ENCODE assay signal across 14 cellular contexts in genomic region chr17:76371656-76372628, GRCh38. TPM values are rescaled to one million over a fixed set of nuclear protein-coding genes. Genes with fewer than 3 reads are reported as not detected.
DNase-seq lines count a peak whose midpoint lies in the region; ATAC-seq, FAIRE-seq and TF ChIP-seq lines count a peak whose summit lies in the region.
"Had no signal": no experiment of that assay in that cellular context is flagged by ENCODE, and none has a peak within 500 bp of the region (broad histone marks: within the 10 kb centered on the region; RNA-seq: fewer than 3 reads in every experiment).

No MANE protein-coding gene starts in this region.

- H3K9ac ChIP-seq in GM12878 (ENCODE audit: control insufficient read depth, insufficient read depth, low read length): no peak overlapping the region
- H3K9ac ChIP-seq: parathyroid adenoma had no signal

- H3K4me3 ChIP-seq in AG04450 (ENCODE audit: low read depth, low read length) (no peak overlapping the region), GM12878 (no peak overlapping the region)
- no peak overlapping the region for H3K4me3 ChIP-seq in CD8-positive, alpha-beta memory T cell (ENCODE audit: low read length)
- H3K4me3 ChIP-seq: suprapubic skin had no signal

- H4K20me1 ChIP-seq in GM12878 (ENCODE audit: control insufficient read depth, insufficient read depth): no peaks in the 10 kb centered on the region

- SMC1A ChIA-PET in GM12878 (lab: Charles Lee; ENCODE audit: uncharacterized antibody, unreplicated experiment): interaction anchor here (0.6 kb wide), 1 partner anchor 1695 kb away, joined by 3 read pairs; no protein-coding TSS in a partner anchor

- H3K27ac ChIP-seq in AG04450 (ENCODE audit: low read depth, low read length) (peak overlapping the region; percentile 96), GM12878 (ENCODE audit: control insufficient read depth, insufficient read depth) (no peak overlapping the region)
- H3K27ac ChIP-seq in CD8-positive, alpha-beta memory T cell (ENCODE audit: low read depth, low read length): no peak overlapping the region
- H3K27ac ChIP-seq: parathyroid adenoma had no signal

- H3K36me3 ChIP-seq in GM12878 (ENCODE audit: control insufficient read depth in 2 of 2, insufficient read depth in 2 of 2, low read length in 1 of 2): no peaks in the 10 kb centered on the region
- no peaks in the 10 kb centered on the region for H3K36me3 ChIP-seq in CD8-positive, alpha-beta memory T cell (ENCODE audit: insufficient read depth, low read length)
- H3K36me3 ChIP-seq: suprapubic skin had no signal

- H3K27me3 ChIP-seq in AG04450 (ENCODE audit: control insufficient read depth, insufficient read depth, low read length) (no peaks in the 10 kb centered on the region), GM12878 (replicated peaks in 1 of 2; ENCODE audit: control insufficient read depth in 2 of 2, insufficient read depth in 2 of 2, low read length in 1 of 2) (no peaks in the 10 kb centered on the region)
- H3K27me3 ChIP-seq in CD8-positive, alpha-beta memory T cell (ENCODE audit: insufficient read depth, low read length, poor library complexity, severe bottlenecking): no peaks in the 10 kb centered on the region
- H3K27me3 ChIP-seq: suprapubic skin had no signal

- H3K4me2 ChIP-seq in GM12878 (ENCODE audit: control insufficient read depth, insufficient read depth): no peak overlapping the region

- H3K4me1 Mint-ChIP-seq in HFFc6 (ENCODE audit: low read depth) (peaks cover 38% of the 10 kb centered on the region), glutamatergic neuron (ENCODE audit: low read depth, unreplicated experiment) (peaks cover 33% of the 10 kb centered on the region)
- H3K4me1 Mint-ChIP-seq in CD8-positive, alpha-beta memory T cell: no peaks in the 10 kb centered on the region

- H3K79me2 ChIP-seq in GM12878 (ENCODE audit: control insufficient read depth, insufficient read depth, low read length): no peaks in the 10 kb centered on the region
- H3K79me2 ChIP-seq: parathyroid adenoma had no signal

- H3K36me3 Mint-ChIP-seq in HFFc6 (ENCODE audit: low read depth) (no peaks in the 10 kb centered on the region), glutamatergic neuron (ENCODE audit: unreplicated experiment) (no peaks in the 10 kb centered on the region)
- H3K36me3 Mint-ChIP-seq in CD8-positive, alpha-beta memory T cell: no peaks in the 10 kb centered on the region

- no peak for TF ChIP-seq RAD21 in GM12878 (IDR thresholded peaks at IDR 0.05; ENCODE audit: insufficient read depth, low read depth, low read length)

- H3K9me3 ChIP-seq in AG04450 (ENCODE audit: control insufficient read depth, insufficient read depth, low read length) (no peaks in the 10 kb centered on the region; the same call in 1 of the 2 replicates), GM12878 (replicated peaks; ENCODE audit: control insufficient read depth, insufficient read depth, low read length) (no peaks in the 10 kb centered on the region)
- no peaks in the 10 kb centered on the region for H3K9me3 ChIP-seq in CD8-positive, alpha-beta memory T cell (ENCODE audit: low read length)
- H3K9me3 ChIP-seq: suprapubic skin had no signal

- in situ Hi-C loops in GM12878 (cut with MboI): no loop called here

- no peaks in the 10 kb centered on the region for H3K4me1 ChIP-seq in GM12878 (ENCODE audit: control insufficient read depth, insufficient read depth, low read length)
- H3K4me1 ChIP-seq in CD8-positive, alpha-beta memory T cell (ENCODE audit: insufficient read depth, low read length): no peaks in the 10 kb centered on the region
- H3K4me1 ChIP-seq: parathyroid adenoma had no signal

- POLR2A ChIA-PET in AG04450 (lab: Yijun Ruan, JAX) (interaction anchor here (0.7 to 2.5 kb wide), 2 partner anchors 13 to 73 kb away, joined by 4 to 25 read pairs; partner anchors contain the start of gene SPHK1), GM12878 (lab: Charles Lee) (interaction anchor here (0.6 kb wide), 1 partner anchor 485 kb away, joined by 5 read pairs; no protein-coding TSS in a partner anchor)
- POLR2A ChIA-PET in CD8-positive, alpha-beta memory T cell (lab: Charles Lee): interaction anchor here (0.6 to 0.8 kb wide), 2 partner anchors 8 to 11 kb away, joined by 9 to 21 read pairs; no protein-coding TSS in a partner anchor

- TF ChIP-seq POLR2A in GM12878 (IDR thresholded peaks at IDR 0.05; ENCODE audit: low read depth, low read length): no peak

- no peak for TF ChIP-seq CTCF in AG04450 (IDR thresholded peaks at IDR 0.05; ENCODE audit: low read depth, low read length)
- TF ChIP-seq CTCF in HFFc6 (IDR thresholded peaks at IDR 0.05): no peak
- TF ChIP-seq CTCF in GM12878 (IDR thresholded peaks at IDR 0.05 in 2 of 3, conservative IDR thresholded peaks at IDR 0.05 in 1 of 3; ENCODE audit: control insufficient read depth in 2 of 3, extremely low read depth in 1 of 3, insufficient read depth in 1 of 3, low read depth in 3 of 3, low read length in 3 of 3): no peak
- TF ChIP-seq CTCF in glutamatergic neuron (IDR thresholded peaks at IDR 0.05; ENCODE audit: partially characterized antibody, unreplicated experiment): no peak

- H3K27me3 Mint-ChIP-seq in HFFc6 (ENCODE audit: insufficient read depth) (no peaks in the 10 kb centered on the region), glutamatergic neuron (ENCODE audit: unreplicated experiment) (peaks cover 8% of the 10 kb centered on the region)
- no peaks in the 10 kb centered on the region for H3K27me3 Mint-ChIP-seq in CD8-positive, alpha-beta memory T cell

- RAD21 ChIA-PET in GM12878 (lab: Charles Lee; ENCODE audit: unreplicated experiment): no interaction called here

- intact Hi-C loops in GM12878 (cut with micrococcal nuclease; ENCODE audit: unreplicated experiment): no loop called here
- intact Hi-C loops in left ventricle myocardium superior (cut with micrococcal nuclease): no loop called here

- H3K9me3 Mint-ChIP-seq in HFFc6: no peaks in the 10 kb centered on the region
- H3K9me3 Mint-ChIP-seq in glutamatergic neuron (ENCODE audit: unreplicated experiment): peaks cover 17% of the 10 kb centered on the region
- H3K9me3 Mint-ChIP-seq in CD8-positive, alpha-beta memory T cell: no peaks in the 10 kb centered on the region

- TF ChIP-seq EP300 in GM12878 (IDR thresholded peaks at IDR 0.05; ENCODE audit: borderline replicate concordance in 1 of 2, control insufficient read depth in 1 of 2, low read depth in 2 of 2, low read length in 2 of 2): no peak

- no TSS peak for BruUV-seq in GM12878 (replicated peaks; lab: Mats Ljungman, UMichigan)

- no peak overlapping the region for H2AFZ ChIP-seq in GM12878 (ENCODE audit: control insufficient read depth, low read depth, low read length)
- H2AFZ ChIP-seq: parathyroid adenoma had no signal

- CTCF ChIA-PET in AG04450 (lab: Charles Lee): interaction anchor here (0.8 to 3.2 kb wide), 4 partner anchors 13 to 73 kb away, joined by 4 to 20 read pairs (median 12); partner anchors contain the start of genes PRPSAP1 and SPHK1
- CTCF ChIA-PET in GM12878 (lab: Yijun Ruan, JAX): interaction anchor here (0.8 kb wide), 1 partner anchor 26 kb away, joined by 3 read pairs; no protein-coding TSS in a partner anchor
- CTCF ChIA-PET in CD8-positive, alpha-beta memory T cell (lab: Charles Lee): interaction anchor here (1.1 kb wide), 1 partner anchor 11 kb away, joined by 3 read pairs; no protein-coding TSS in a partner anchor

- no peak for FAIRE-seq in GM12878 (lab: Jason Lieb, UNC)

- H3K27ac Mint-ChIP-seq in HFFc6 (peak overlapping the region; percentile 88), glutamatergic neuron (ENCODE audit: unreplicated experiment) (no peak overlapping the region)
- H3K27ac Mint-ChIP-seq in CD8-positive, alpha-beta memory T cell: no peak overlapping the region

- ATAC-seq in GM12878 (peak; percentile 39), GM18502 (IDR thresholded peaks at IDR 0.05; ENCODE audit: poor library complexity, unreplicated experiment) (no peak), left ventricle myocardium superior (no peak)
- ATAC-seq: left colon had no signal

- 50% methylated on average over 16 of the region's 16 CpGs for WGBS in GM12878 (ENCODE audit: insufficient coverage, insufficient replicate concordance, low lambda C conversion rate, missing lambda C conversion rate)

- peak overlapping the region; percentile 52 for H3K4me3 Mint-ChIP-seq in HFFc6
- peak overlapping the region; percentile 39 for H3K4me3 Mint-ChIP-seq in glutamatergic neuron (ENCODE audit: unreplicated experiment)
- no peak overlapping the region for H3K4me3 Mint-ChIP-seq in CD8-positive, alpha-beta memory T cell

- DNase-seq in AG04450 (ENCODE audit: low read depth, low spot score): peak; percentile 92
- DNase-seq in HFFc6: peak; percentile 93
- DNase-seq in GM12878 (ENCODE audit: low read depth, low spot score): no peak
- DNase-seq in glutamatergic neuron: no peak
- no peak for DNase-seq in CD8-positive, alpha-beta memory T cell
- DNase-seq in activated CD4-positive, alpha-beta T cell treated with anti-CD3 and anti-CD28 coated beads, Interleukin-2, amount 50 U/mL, for 4 hours: no peak
- no peak for DNase-seq in left ventricle myocardium superior
- DNase-seq: activated CD8-positive, alpha-beta memory T cell treated with anti-CD3 and anti-CD28 coated beads for 24 hours; left colon; NCI-H748 treated with DMSO at 0.1 percent for 48 hours; stimulated activated CD4-positive, alpha-beta T cell treated with anti-CD3 and anti-CD28 coated beads, Interleukin-4, amount 100 ng/mL, for 1 hour had no signal

RNA-seq across cellular contexts. Expression of gene SPHK1, which starts 12.5 kb away (rescaled TPM):
- 11.6 and 16.2 TPM in 2 replicates for polyA plus RNA-seq in AG04450 (2011; rRNA removed)
- polyA minus RNA-seq in AG04450 (2011; rRNA and poly(A)+ RNA removed): 4.8 and 6.7 TPM in 2 replicates
- 10 to 100 TPM; 53.9 to 68.1 (median 55.7) TPM for total RNA-seq in HFFc6 (2021; fragmentation: NEBNext Ultra II Directional; extraction: Animal tissue kit (Norgen Biotek cat#: 25700))
- 0.17 TPM in 1 of 2 replicates, not detected in the other for total RNA-seq in GM12878 (2013; cell fraction: nucleolus; rRNA removed)
- 1.1 and 2.0 TPM in 2 replicates for total RNA-seq in GM12878 (2014; rRNA removed)
- total RNA-seq in GM12878 (2014; rRNA removed; fragmentation: Illumina TruSeq; extraction: Trizol): 0.23 and 0.31 TPM in 2 replicates
- 0.77 and 1.3 TPM in 2 replicates for total RNA-seq in GM12878 (2021)
- 0.47 TPM for polyA plus RNA-seq in GM12878 (2011; ENCODE audit: low read depth)
- polyA plus RNA-seq in GM12878 (2011; rRNA removed): 0.30 and 0.31 TPM in 2 replicates
- 0.42 and 0.72 TPM in 2 replicates for polyA plus RNA-seq in GM12878 (2011; cell fraction: cytosol; rRNA removed)
- polyA plus RNA-seq in GM12878 (2011; cell fraction: nucleus; rRNA removed): 4.9 and 5.5 TPM in 2 replicates
- 0.54 and 0.83 TPM in 2 replicates for polyA plus RNA-seq in GM12878 (2012)
- 0.09 TPM in 1 of 2 replicates, not detected in the other for polyA plus RNA-seq in GM12878 (2014; fragmentation: Illumina TruSeq; extraction: Trizol)
- not detected for polyA plus RNA-seq in GM12878 (2014; fragmentation: Nextera tagmentation; extraction: Ambion mirVana)
- 0.80 and 0.94 TPM in 2 replicates for polyA plus RNA-seq in GM12878 (2014; rRNA removed)
- under 1 TPM; 0.29 to 0.40 TPM for polyA plus RNA-seq in GM12878 (2016; fragmentation: Nextera tagmentation; extraction: Ambion mirVana)
- 0.22 and 0.26 TPM in 2 replicates for polyA minus RNA-seq in GM12878 (2011; rRNA and poly(A)+ RNA removed)
- not detected in 2 replicates for polyA minus RNA-seq in GM12878 (2011; cell fraction: cytosol; rRNA and poly(A)+ RNA removed)
- polyA minus RNA-seq in GM12878 (2011; cell fraction: nucleus; rRNA and poly(A)+ RNA removed): 0.48 and 0.73 TPM in 2 replicates
- 3.1 TPM for total RNA-seq in glutamatergic neuron (ENCODE audit: unreplicated experiment)
- total RNA-seq in CD8-positive, alpha-beta memory T cell: 10 to 100 TPM; 17.2 to 18.7 TPM
- 0.76 TPM for polyA plus RNA-seq in CD8-positive, alpha-beta memory T cell
- total RNA-seq in left ventricle myocardium superior: 2.7 TPM

RNA-seq across cellular contexts. Expression of gene PRPSAP1, which starts 18.2 kb away (rescaled TPM):
- 48.8 and 49.9 TPM in 2 replicates for polyA plus RNA-seq in AG04450 (2011; rRNA removed)
- polyA minus RNA-seq in AG04450 (2011; rRNA and poly(A)+ RNA removed): 44.7 and 53.4 TPM in 2 replicates
- total RNA-seq in HFFc6 (2021; fragmentation: NEBNext Ultra II Directional; extraction: Animal tissue kit (Norgen Biotek cat#: 25700)): 10 to 100 TPM; 32.6 to 37.4 (median 35.1) TPM
- total RNA-seq in GM12878 (2013; cell fraction: nucleolus; rRNA removed): 91.5 and 107 TPM in 2 replicates
- total RNA-seq in GM12878 (2014; rRNA removed): 15.8 and 23.1 TPM in 2 replicates
- 28.4 and 33.1 TPM in 2 replicates for total RNA-seq in GM12878 (2014; rRNA removed; fragmentation: Illumina TruSeq; extraction: Trizol)
- 46.5 and 55.0 TPM in 2 replicates for total RNA-seq in GM12878 (2021)
- polyA plus RNA-seq in GM12878 (2011; ENCODE audit: low read depth): 25.4 TPM
- 80.1 and 84.2 TPM in 2 replicates for polyA plus RNA-seq in GM12878 (2011; rRNA removed)
- polyA plus RNA-seq in GM12878 (2011; cell fraction: cytosol; rRNA removed): 82.2 and 89.3 TPM in 2 replicates
- polyA plus RNA-seq in GM12878 (2011; cell fraction: nucleus; rRNA removed): 158 and 247 TPM in 2 replicates
- polyA plus RNA-seq in GM12878 (2012): 24.0 and 37.1 TPM in 2 replicates
- 44.3 and 50.0 TPM in 2 replicates for polyA plus RNA-seq in GM12878 (2014; fragmentation: Illumina TruSeq; extraction: Trizol)
- polyA plus RNA-seq in GM12878 (2014; fragmentation: Nextera tagmentation; extraction: Ambion mirVana): 10 to 100 TPM; 26.9 to 34.7 TPM
- polyA plus RNA-seq in GM12878 (2014; rRNA removed): 38.5 and 42.4 TPM in 2 replicates
- 10 to 100 TPM; 52.5 to 56.5 TPM for polyA plus RNA-seq in GM12878 (2016; fragmentation: Nextera tagmentation; extraction: Ambion mirVana)
- polyA minus RNA-seq in GM12878 (2011; rRNA and poly(A)+ RNA removed): 54.8 and 71.8 TPM in 2 replicates
- polyA minus RNA-seq in GM12878 (2011; cell fraction: cytosol; rRNA and poly(A)+ RNA removed): 16.0 and 17.2 TPM in 2 replicates
- 34.0 and 38.3 TPM in 2 replicates for polyA minus RNA-seq in GM12878 (2011; cell fraction: nucleus; rRNA and poly(A)+ RNA removed)
- 68.5 TPM for total RNA-seq in glutamatergic neuron (ENCODE audit: unreplicated experiment)
- total RNA-seq in CD8-positive, alpha-beta memory T cell: 10 to 100 TPM; 46.9 to 48.3 TPM
- polyA plus RNA-seq in CD8-positive, alpha-beta memory T cell: 63.3 TPM
- total RNA-seq in left ventricle myocardium superior: 38.8 TPM

Comparison
In these comparisons a context has a peak if more than half of its experiments do, and no peak if none do; other contexts are left out.
1. DNase-seq: peak in AG04450 (single experiment) and HFFc6 (single experiment); none in GM12878 (single experiment), glutamatergic neuron (single experiment), CD8-positive, alpha-beta memory T cell (0 of 5), activated CD4-positive, alpha-beta T cell treated with anti-CD3 and anti-CD28 coated beads, Interleukin-2, amount 50 U/mL, for 4 hours (0 of 2) and left ventricle myocardium superior (single experiment).
2. H3K4me3 Mint-ChIP-seq: peak in HFFc6 (single experiment) and glutamatergic neuron (single experiment); none in CD8-positive, alpha-beta memory T cell (0 of 7).